ENCODE assay signal across 8 cellular contexts in the genomic region with DNA sequence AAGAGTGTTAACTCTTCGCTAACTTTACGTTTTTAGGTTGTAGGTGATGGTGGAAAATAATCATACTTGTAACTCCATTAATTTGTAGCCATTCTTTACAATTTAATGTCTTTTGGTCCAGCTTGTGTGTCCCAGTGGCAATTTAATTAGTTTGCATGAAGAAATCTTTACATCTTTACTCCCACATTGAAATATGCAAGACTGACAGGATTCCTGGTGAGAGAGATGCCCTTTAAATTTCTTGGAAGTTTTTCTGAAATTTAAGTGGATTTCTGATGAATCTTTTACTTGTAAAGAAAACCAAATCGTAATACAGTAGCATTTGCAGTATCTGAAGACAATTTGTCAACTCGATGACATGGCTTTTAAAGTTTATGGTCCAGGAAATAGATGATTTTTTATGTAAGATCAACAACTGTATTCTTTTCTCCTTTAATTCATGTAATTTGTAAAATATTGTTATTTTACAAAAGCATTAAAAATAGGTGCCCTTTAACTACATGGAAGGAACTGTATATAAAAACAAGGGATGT. TPM values are rescaled to one million over a fixed set of nuclear protein-coding genes. Genes with fewer than 3 reads are reported as not detected.
DNase-seq lines count a peak whose midpoint lies in the region; ATAC-seq and TF ChIP-seq lines count a peak whose summit lies in the region.

No MANE protein-coding gene starts in this region.

- H3K9me3 Mint-ChIP-seq in CD4-positive, alpha-beta memory T cell = no peaks in the 10 kb centered on the region
- no peaks in the 10 kb centered on the region for H3K9me3 Mint-ChIP-seq in effector memory CD8-positive, alpha-beta T cell
- no peaks in the 10 kb centered on the region for H3K9me3 Mint-ChIP-seq in neural progenitor cell

- peak overlapping the region; percentile 69 for H3K4me2 ChIP-seq in OCI-LY3 (ENCODE audit: low read length)
- H3K4me2 ChIP-seq in neural progenitor cell = peak overlapping the region; percentile 95

- no peaks in the 10 kb centered on the region for H3K36me3 ChIP-seq in CD4-positive, alpha-beta memory T cell (ENCODE audit: insufficient read depth, low read length)
- H3K36me3 ChIP-seq in OCI-LY3 (replicated peaks; ENCODE audit: low read depth, low read length) (no peaks in the 10 kb centered on the region), neural progenitor cell (no peaks in the 10 kb centered on the region)

- intact Hi-C loops in CD4-positive, alpha-beta memory T cell (cut with micrococcal nuclease) = no loop called here

- H3K27me3 Mint-ChIP-seq in CD4-positive, alpha-beta memory T cell = no peaks in the 10 kb centered on the region
- H3K27me3 Mint-ChIP-seq in effector memory CD8-positive, alpha-beta T cell = no peaks in the 10 kb centered on the region
- no peaks in the 10 kb centered on the region for H3K27me3 Mint-ChIP-seq in neural progenitor cell (ENCODE audit: insufficient read depth, low read depth)

- no peak overlapping the region for H2AFZ ChIP-seq in OCI-LY3 (ENCODE audit: low read depth, low read length)
- no peak overlapping the region for H2AFZ ChIP-seq in neural progenitor cell (replicated peaks)

- peaks cover 5% of the 10 kb centered on the region for H3F3A ChIP-seq in neural progenitor cell (ENCODE audit: low read depth)

- peaks cover 19 to 39% (median 28%) of the 10 kb centered on the region in 4 donors for H3K4me1 Mint-ChIP-seq in CD4-positive, alpha-beta memory T cell
- peaks cover 18 to 29% of the 10 kb centered on the region in 2 donors for H3K4me1 Mint-ChIP-seq in effector memory CD8-positive, alpha-beta T cell (ENCODE audit: low read depth in 2 of 2)
- peaks cover 47% of the 10 kb centered on the region for H3K4me1 Mint-ChIP-seq in neural progenitor cell

- no peak overlapping the region for H3K4me3 ChIP-seq in CD4-positive, alpha-beta memory T cell (ENCODE audit: low read length in 2 of 2)
- H3K4me3 ChIP-seq in OCI-LY3 (ENCODE audit: low read length) (peak overlapping the region; percentile 67; the same call in 1 of the 2 replicates), neural progenitor cell (peak overlapping the region; percentile 68)

- H3K79me2 ChIP-seq in OCI-LY3 (ENCODE audit: low read length) (peaks cover 6% of the 10 kb centered on the region), neural progenitor cell (ENCODE audit: low read depth) (peaks cover 73% of the 10 kb centered on the region)

- ATAC-seq in effector memory CD8-positive, alpha-beta T cell (replicated peaks) = no peak
- ATAC-seq in GM18520 (IDR thresholded peaks at IDR 0.05; ENCODE audit: unreplicated experiment) (no peak), HG03039 (IDR thresholded peaks at IDR 0.05; ENCODE audit: unreplicated experiment) (no peak)

- H3K9me3 ChIP-seq in CD4-positive, alpha-beta memory T cell (ENCODE audit: control insufficient read depth in 1 of 2, low read length in 2 of 2) = no peaks in the 10 kb centered on the region
- H3K9me3 ChIP-seq in OCI-LY3 (ENCODE audit: insufficient read depth, low read length) = no peaks in the 10 kb centered on the region
- H3K9me3 ChIP-seq in neural progenitor cell (ENCODE audit: low read depth) = no peaks in the 10 kb centered on the region

- TF ChIP-seq CTCF in OCI-LY3 (IDR thresholded peaks at IDR 0.05; ENCODE audit: low read depth, low read length) (no peak), neural progenitor cell (IDR thresholded peaks at IDR 0.05) (no peak)

- POLR2A ChIA-PET in CD4-positive, alpha-beta memory T cell (lab: Charles Lee; ENCODE audit: partially characterized antibody) = no interaction called here

- H4K20me1 ChIP-seq in OCI-LY3 (ENCODE audit: insufficient read depth, low read length) = no peaks in the 10 kb centered on the region
- H4K20me1 ChIP-seq in neural progenitor cell (ENCODE audit: low read depth) = peaks cover 66% of the 10 kb centered on the region

- H3K9ac ChIP-seq in OCI-LY3 (ENCODE audit: low read length) (no peak overlapping the region), neural progenitor cell (peak overlapping the region; percentile 43)

- DNase-seq in CD4-positive, alpha-beta memory T cell = no peak
- no peak for DNase-seq in effector memory CD8-positive, alpha-beta T cell
- DNase-seq in neural progenitor cell (ENCODE audit: low spot score) (no peak), NCI-H524 (lab: John Stamatoyannopoulos, UW) (no peak), hypothalamus (lab: John Stamatoyannopoulos, UW) (no peak)

- H3K27ac Mint-ChIP-seq in CD4-positive, alpha-beta memory T cell = peak overlapping the region in 1 of 7 donors; percentile 78
- no peak overlapping the region for H3K27ac Mint-ChIP-seq in effector memory CD8-positive, alpha-beta T cell
- H3K27ac Mint-ChIP-seq in neural progenitor cell = no peak overlapping the region

- no peaks in the 10 kb centered on the region for H3K27me3 ChIP-seq in CD4-positive, alpha-beta memory T cell (ENCODE audit: insufficient read depth, low read length)
- H3K27me3 ChIP-seq in OCI-LY3 (ENCODE audit: low read depth, low read length) (no peaks in the 10 kb centered on the region), neural progenitor cell (no peaks in the 10 kb centered on the region)

- CTCF ChIA-PET in CD4-positive, alpha-beta memory T cell (lab: Charles Lee; ENCODE audit: partially characterized antibody) = interaction anchor here (1.2 to 3.9 kb wide), 2 partner anchors 264 to 293 kb away, joined by 3 to 39 read pairs; no protein-coding TSS in a partner anchor

- H3K4me3 Mint-ChIP-seq in CD4-positive, alpha-beta memory T cell = peak overlapping the region in 7 of 8 donors; percentile 81 to 94 (median 85)
- H3K4me3 Mint-ChIP-seq in effector memory CD8-positive, alpha-beta T cell = peak overlapping the region; percentile 74 to 80
- H3K4me3 Mint-ChIP-seq in neural progenitor cell = peak overlapping the region; percentile 96

- H3K27ac ChIP-seq in CD4-positive, alpha-beta memory T cell (ENCODE audit: low read depth, low read length) = no peak overlapping the region
- H3K27ac ChIP-seq in OCI-LY3 (ENCODE audit: low read length) (no peak overlapping the region), neural progenitor cell (no peak overlapping the region)

- peaks cover 25% of the 10 kb centered on the region for H3K4me1 ChIP-seq in CD4-positive, alpha-beta memory T cell (ENCODE audit: insufficient read depth, low read length)
- H3K4me1 ChIP-seq in OCI-LY3 (ENCODE audit: low read length) (peaks cover 23% of the 10 kb centered on the region), neural progenitor cell (peaks cover 50% of the 10 kb centered on the region)

- H3K36me3 Mint-ChIP-seq in CD4-positive, alpha-beta memory T cell = peaks cover 0 to 8% of the 10 kb centered on the region in 2 donors
- peaks cover 12% of the 10 kb centered on the region for H3K36me3 Mint-ChIP-seq in effector memory CD8-positive, alpha-beta T cell (ENCODE audit: insufficient read depth)
- H3K36me3 Mint-ChIP-seq in neural progenitor cell = no peaks in the 10 kb centered on the region

RNA-seq across cellular contexts. Expression of gene PHLPP1, which starts 3.0 kb away (rescaled TPM):
- 1 to 10 TPM; 6.3 to 7.8 TPM for total RNA-seq in CD4-positive, alpha-beta memory T cell
- under 1 TPM in 1 of 2 donors, not detected in 1; 0.36 TPM for polyA plus RNA-seq in CD4-positive, alpha-beta memory T cell
- 20.8 and 23.8 TPM in 2 replicates for total RNA-seq in neural progenitor cell (ENCODE audit: low replicate concordance)

Comparison
In these comparisons a context has a peak if more than half of its experiments do, and no peak if none do; other contexts are left out.
1. H3K4me3 ChIP-seq: peak in OCI-LY3 (single experiment) and neural progenitor cell (single experiment); none in CD4-positive, alpha-beta memory T cell (0 of 2).
2. Peak in every context shown above with its lines, with median percentiles within 50 percentile points of each other: H3K4me3 Mint-ChIP-seq.